ENCODE assay signal across 9 cellular contexts in genomic region chr2:152421521-152422367, GRCh38.
A peak's percentile ranks its signal among the peaks of the same experiment; 100 is the strongest.
DNase-seq lines count a peak whose midpoint lies in the region; ATAC-seq and FAIRE-seq lines count a peak whose summit lies in the region.
"Had no signal": no experiment of that assay in that cellular context is flagged by ENCODE, and none has a peak within 500 bp of the region (broad histone marks: within the 10 kb centered on the region; RNA-seq: fewer than 3 reads in every experiment).

No MANE protein-coding gene starts in this region.

- FAIRE-seq in islet of Langerhans (lab: Jason Lieb, UNC) = peak; percentile 5

- H3K27ac ChIP-seq in angular gyrus (ENCODE audit: low read depth, low read length) = peak overlapping the region; percentile 78

- peak; percentile 51 for ATAC-seq in GM21723 (IDR thresholded peaks at IDR 0.05; ENCODE audit: unreplicated experiment)
- ATAC-seq: T-cell had no signal

- DNase-seq in EL (peak; percentile 98), KG1 (lab: John Stamatoyannopoulos, UW) (peak; percentile 10), superior temporal gyrus (ENCODE audit: extremely low spot score) (peak; percentile 78), DMS79 treated with DMSO at 0.1 percent for 48 hours (lab: John Stamatoyannopoulos, UW) (no peak)
- DNase-seq in activated effector memory CD4-positive, alpha-beta T cell treated with anti-CD3 and anti-CD28 coated beads, Interleukin-2, amount 50 U/mL, for 16 hours = no peak

Comparison
In these comparisons a context has a peak if more than half of its experiments do, and no peak if none do; other contexts are left out.
1. DNase-seq: peak in EL (single experiment), KG1 (single experiment) and superior temporal gyrus (single experiment); none in activated effector memory CD4-positive, alpha-beta T cell treated with anti-CD3 and anti-CD28 coated beads, Interleukin-2, amount 50 U/mL, for 16 hours (single experiment) and DMS79 treated with DMSO at 0.1 percent for 48 hours (single experiment).